2 cellular contexts compared by ENCODE assay signal in genomic region chr22:41541484-41541883, GRCh38.
TF ChIP-seq lines count a peak whose summit lies in the region.

No MANE protein-coding gene starts in this region.

TF ChIP-seq in K562, 482 proteins besides CTCF, POLR2A, EP300 and RAD21:
- no peak for TF ChIP-seq ZNF75A (CRISPR knock-in tag; IDR thresholded peaks at IDR 0.05)
- no peak for TF ChIP-seq MTA3 (IDR thresholded peaks at IDR 0.05; ENCODE audit: borderline replicate concordance)
- no peak for TF ChIP-seq HDGF (IDR thresholded peaks at IDR 0.05)
- TF ChIP-seq SRSF1 (IDR thresholded peaks at IDR 0.05; ENCODE audit: low read depth, low read length), result no peak
- no peak for TF ChIP-seq KHSRP (IDR thresholded peaks at IDR 0.05)
- no peak for TF ChIP-seq TAF7 (tag; IDR thresholded peaks at IDR 0.05)
- no peak for TF ChIP-seq BCLAF1 (IDR thresholded peaks at IDR 0.05; ENCODE audit: borderline replicate concordance in 1 of 2, control insufficient read depth in 1 of 2, low read depth in 2 of 2, low read length in 1 of 2)
- TF ChIP-seq HDAC3 (IDR thresholded peaks at IDR 0.05; ENCODE audit: borderline replicate concordance, partially characterized antibody), result no peak
- no peak for TF ChIP-seq THRB (CRISPR knock-in tag; conservative IDR thresholded peaks at IDR 0.05)
- TF ChIP-seq VEZF1 (CRISPR knock-in tag; IDR thresholded peaks at IDR 0.05), result no peak
- no peak for TF ChIP-seq MAFF (IDR thresholded peaks at IDR 0.05; ENCODE audit: low read length)

TF ChIP-seq in neural cell, 6 proteins besides CTCF, POLR2A, EP300 and RAD21:
- TF ChIP-seq POLR2AphosphoS5 (IDR thresholded peaks at IDR 0.05), result no peak
- no peak for TF ChIP-seq TAF1 (IDR thresholded peaks at IDR 0.05; ENCODE audit: low read depth)
- no peak for TF ChIP-seq REST (IDR thresholded peaks at IDR 0.05; ENCODE audit: borderline replicate concordance)
- no peak for TF ChIP-seq EZH2 (IDR thresholded peaks at IDR 0.05; ENCODE audit: borderline replicate concordance, insufficient read depth, low read length, poor library complexity, severe bottlenecking)
- no peak for TF ChIP-seq SMC3 (conservative IDR thresholded peaks at IDR 0.05; ENCODE audit: poor library complexity)
- TF ChIP-seq MXI1 (conservative IDR thresholded peaks at IDR 0.05; ENCODE audit: poor library complexity, severe bottlenecking), result no peak
TF ChIP-seq in neural cell: peak in this region for 0.
